Comparison of ENCODE assay signal across 8 cellular contexts in genomic region chrX:120603707-120604358, GRCh38. TPM values are rescaled to one million over a fixed set of nuclear protein-coding genes. Genes with fewer than 3 reads are reported as not detected.
DNase-seq lines count a peak whose midpoint lies in the region; ATAC-seq, FAIRE-seq and TF ChIP-seq lines count a peak whose summit lies in the region.

TSS of gene MCTS1 (plus strand) at chrX:120604101. CDS start at chrX:120604237, 136 bp downstream.

- H3K4me1 Mint-ChIP-seq in activated naive CD8-positive, alpha-beta T cell treated with anti-CD3 and anti-CD28 coated beads, Interleukin-2, amount 50 U/mL, for 24 hours = peaks cover 11% of the 10 kb centered on the region

- H3K4me1 ChIP-seq in pancreas = peaks cover 0 to 4% (median 3%) of the 10 kb centered on the region in 3 donors
- peaks cover 0 to 10% (median 4%) of the 10 kb centered on the region in 4 donors for H3K4me1 ChIP-seq in tibial artery

- intact Hi-C loops in Right ventricle myocardium superior (cut with DNase I) (loop anchor here (5.0 kb wide), 1 partner anchor 42 kb away; the partner anchor contains the start of gene CUL4B), pancreas (cut with DNase I) (no loop called here), tibial artery (cut with DNase I; ENCODE audit: low total_unique reads) (loop anchor here (10.0 kb wide), 1 partner anchor 49 kb away; no protein-coding TSS in a partner anchor)

- 0 to 29% methylated on average over 31 of the region's 31 CpGs for WGBS in pancreas, 2 donors

- peak; percentile 93 for FAIRE-seq in pancreas (lab: Jason Lieb, UNC)

- peaks cover 5% of the 10 kb centered on the region; the same call in 1 of the 2 replicates for H3F3A ChIP-seq in SU-DHL-6 (ENCODE audit: insufficient read depth)

- no peaks in the 10 kb centered on the region for H3K27me3 Mint-ChIP-seq in activated naive CD8-positive, alpha-beta T cell treated with anti-CD3 and anti-CD28 coated beads, Interleukin-2, amount 50 U/mL, for 24 hours

- H3K27me3 ChIP-seq in SU-DHL-6 (ENCODE audit: low read length) (no peaks in the 10 kb centered on the region), pancreas (no peaks in the 10 kb centered on the region), tibial artery (no peaks in the 10 kb centered on the region)

- no peaks in the 10 kb centered on the region for H3K9me3 ChIP-seq in SU-DHL-6 (ENCODE audit: insufficient read depth, low read length)
- no peaks in the 10 kb centered on the region for H3K9me3 ChIP-seq in pancreas
- no peaks in the 10 kb centered on the region for H3K9me3 ChIP-seq in tibial artery

- TF ChIP-seq CTCF in GM10266 (IDR thresholded peaks at IDR 0.05; ENCODE audit: control insufficient read depth, insufficient read depth, low read depth, missing control alignments) = no peak
- TF ChIP-seq CTCF in SU-DHL-6 (IDR thresholded peaks at IDR 0.05; ENCODE audit: insufficient read depth, low read length, poor library complexity, severe bottlenecking) = no peak
- no peak for TF ChIP-seq CTCF in pancreas (IDR thresholded peaks at IDR 0.05)
- TF ChIP-seq CTCF in tibial artery (IDR thresholded peaks at IDR 0.05) = no peak

- H4K20me1 ChIP-seq in SU-DHL-6 (ENCODE audit: low read depth, low read length) = no peaks in the 10 kb centered on the region

- H3K36me3 Mint-ChIP-seq in activated naive CD8-positive, alpha-beta T cell treated with anti-CD3 and anti-CD28 coated beads, Interleukin-2, amount 50 U/mL, for 24 hours (ENCODE audit: low read depth) = peaks cover 4% of the 10 kb centered on the region

- DNase-seq in GM10266 (ENCODE audit: extremely low spot score) (peak; percentile 51), NCI-H1105 (lab: John Stamatoyannopoulos, UW) (peak; percentile 91), Right ventricle myocardium superior (peak; percentile 86), pancreas (peak; percentile 74 to 87 (median 80)), tibial artery (peak; percentile 79 to 90)
- DNase-seq in activated naive CD8-positive, alpha-beta T cell treated with anti-CD3 and anti-CD28 coated beads, Interleukin-2, amount 50 U/mL, for 24 hours = peak; percentile 70

- H3K27ac ChIP-seq in SU-DHL-6 (ENCODE audit: low read depth, low read length) = peak within 1 kb of the TSS; percentile 85
- H3K27ac ChIP-seq in pancreas = peak within 1 kb of the TSS; percentile 65 to 92 (median 76)
- peak within 1 kb of the TSS; percentile 82 to 89 for H3K27ac ChIP-seq in tibial artery

- peak within 1 kb of the TSS; percentile 97 for H3K9ac ChIP-seq in SU-DHL-6 (ENCODE audit: low read length)

- H3K79me2 ChIP-seq in SU-DHL-6 (ENCODE audit: insufficient read depth, low read length) = peaks cover 24% of the 10 kb centered on the region

- H3K36me3 ChIP-seq in SU-DHL-6 (ENCODE audit: low read length) (peaks cover 6% of the 10 kb centered on the region; the same call in 1 of the 2 replicates), pancreas (no peaks in the 10 kb centered on the region), tibial artery (peaks cover 0 to 3% (median 2%) of the 10 kb centered on the region in 3 donors)

- peak within 1 kb of the TSS; percentile 62 for H2AFZ ChIP-seq in SU-DHL-6 (ENCODE audit: low read depth, low read length, severe bottlenecking)

- ATAC-seq in HG02610 (IDR thresholded peaks at IDR 0.05; ENCODE audit: unreplicated experiment) = peak; percentile 97
- ATAC-seq in activated naive CD8-positive, alpha-beta T cell treated with anti-CD3 and anti-CD28 coated beads, Interleukin-2, amount 50 U/mL, for 24 hours = peak; percentile 97
- ATAC-seq in Right ventricle myocardium superior (ENCODE audit: poor library complexity) = peak; percentile 98
- ATAC-seq in pancreas = peak; percentile 91 to 96 (median 96)

- H3K27ac Mint-ChIP-seq in activated naive CD8-positive, alpha-beta T cell treated with anti-CD3 and anti-CD28 coated beads, Interleukin-2, amount 50 U/mL, for 24 hours = peak within 1 kb of the TSS; percentile 95

- peak within 1 kb of the TSS; percentile 98 for H3K4me2 ChIP-seq in SU-DHL-6 (ENCODE audit: low read depth, low read length, poor library complexity, severe bottlenecking)

- H3K9me3 Mint-ChIP-seq in activated naive CD8-positive, alpha-beta T cell treated with anti-CD3 and anti-CD28 coated beads, Interleukin-2, amount 50 U/mL, for 24 hours = no peaks in the 10 kb centered on the region

- peak within 1 kb of the TSS; percentile 92 for H3K4me3 Mint-ChIP-seq in activated naive CD8-positive, alpha-beta T cell treated with anti-CD3 and anti-CD28 coated beads, Interleukin-2, amount 50 U/mL, for 24 hours

- peak within 1 kb of the TSS; percentile 91 for H3K4me3 ChIP-seq in SU-DHL-6 (ENCODE audit: insufficient read depth, low read length, poor library complexity, severe bottlenecking)
- peak within 1 kb of the TSS; percentile 23 to 54 (median 42) for H3K4me3 ChIP-seq in pancreas
- peak within 1 kb of the TSS; percentile 65 for H3K4me3 ChIP-seq in tibial artery

- no peaks in the 10 kb centered on the region for H3K9me2 ChIP-seq in SU-DHL-6 (replicated peaks; ENCODE audit: insufficient read depth, low read length)

RNA-seq across cellular contexts. Expression of gene MCTS1, which starts in this region (rescaled TPM):
- total RNA-seq in Right ventricle myocardium superior = 30.3 TPM
- 10 to 100 TPM; 12.1 to 21.9 (median 18.1) TPM for total RNA-seq in pancreas
- 10 to 100 TPM; 23.5 to 30.4 TPM for polyA plus RNA-seq in pancreas

Comparison
In these comparisons a context has a peak if more than half of its experiments do, and no peak if none do; other contexts are left out.
1. Peak in every context shown above with its lines: DNase-seq, ATAC-seq, H3K4me3 ChIP-seq and H3K27ac ChIP-seq.
2. intact Hi-C loops: an anchor here in Right ventricle myocardium superior (5.0 kb wide) and tibial artery (10.0 kb wide); none called in pancreas.